In the genomic region with DNA sequence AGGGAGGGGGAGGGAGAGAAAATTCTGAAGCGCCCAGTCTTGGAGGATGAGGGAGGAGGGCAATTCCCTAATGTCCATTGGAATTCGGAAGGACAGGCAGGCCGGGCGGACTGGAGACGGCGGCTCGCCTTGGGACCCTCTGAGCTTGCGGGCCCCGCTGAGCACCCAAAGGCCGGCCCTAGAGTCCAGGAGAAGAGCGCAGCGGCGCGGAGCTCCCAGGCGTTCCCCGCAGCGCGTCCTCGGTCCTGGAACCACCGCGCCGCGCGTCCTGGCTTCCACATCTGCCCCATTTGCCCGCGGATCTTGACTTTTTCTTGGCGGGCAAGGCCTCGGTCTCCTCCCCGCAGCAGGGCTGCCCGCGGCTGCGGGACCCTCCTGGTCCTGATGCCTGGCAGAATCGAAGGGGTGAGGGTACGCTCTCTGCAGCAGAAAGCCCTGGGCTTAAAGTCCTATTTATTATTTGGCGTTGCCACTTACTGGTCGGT, we compare ENCODE assay signal across 10 cellular contexts. TPM values are rescaled to one million over a fixed set of nuclear protein-coding genes. Genes with fewer than 3 reads are reported as not detected.
DNase-seq lines count a peak whose midpoint lies in the region; TF ChIP-seq lines count a peak whose summit lies in the region.
"Had no signal": no experiment of that assay in that cellular context is flagged by ENCODE, and none has a peak within 500 bp of the region (broad histone marks: within the 10 kb centered on the region; RNA-seq: fewer than 3 reads in every experiment).

No MANE protein-coding gene starts in this region.

- H3K27me3 ChIP-seq in ascending aorta = peaks cover 15% of the 10 kb centered on the region
- H3K27me3 ChIP-seq in iPS-15b (ENCODE audit: control insufficient read depth, insufficient read depth, low read length) = peaks cover 70% of the 10 kb centered on the region
- peaks cover 7 to 36% (median 15%) of the 10 kb centered on the region in 3 donors for H3K27me3 ChIP-seq in sigmoid colon

- 4 to 6% methylated on average over 36 of the region's 36 CpGs for WGBS in sigmoid colon, 2 donors

- H3K9me3 ChIP-seq in ascending aorta = peaks cover 0 to 7% of the 10 kb centered on the region in 2 donors
- H3K9me3 ChIP-seq in iPS-15b (ENCODE audit: control insufficient read depth, insufficient read depth, low read length) = peaks cover under 1% of the 10 kb centered on the region
- peaks cover 4 to 6% (median 6%) of the 10 kb centered on the region in 4 donors for H3K9me3 ChIP-seq in sigmoid colon

- peak overlapping the region; percentile 46 to 57 for H3K4me3 ChIP-seq in ascending aorta
- H3K4me3 ChIP-seq in iPS-15b (ENCODE audit: low read depth, low read length) = peak overlapping the region; percentile 87
- peak overlapping the region; percentile 24 to 48 (median 38) for H3K4me3 ChIP-seq in sigmoid colon

- intact Hi-C loops in ascending aorta (cut with DNase I) (no loop called here), sigmoid colon (cut with DNase I) (no loop called here)

- no peak for TF ChIP-seq CTCF in ascending aorta (IDR thresholded peaks at IDR 0.05)
- TF ChIP-seq CTCF in sigmoid colon (IDR thresholded peaks at IDR 0.05) = no peak

- H3K4me1 ChIP-seq in ascending aorta (peaks cover 11 to 15% of the 10 kb centered on the region in 2 donors), iPS-15b (ENCODE audit: control insufficient read depth, insufficient read depth, low read length) (peaks cover 9% of the 10 kb centered on the region), sigmoid colon (peaks cover 0 to 16% (median 15%) of the 10 kb centered on the region in 4 donors)

- H3K27ac ChIP-seq in ascending aorta = no peak overlapping the region
- peak overlapping the region in 1 of 4 donors; percentile 1 for H3K27ac ChIP-seq in sigmoid colon

- peak overlapping the region; percentile 24 for H3K9ac ChIP-seq in iPS-15b (ENCODE audit: low read depth, low read length)

- no peak for TF ChIP-seq POLR2A in sigmoid colon (IDR thresholded peaks at IDR 0.05)

- DNase-seq in EH (ENCODE audit: low read depth) (peak; percentile 59), ascending aorta (ENCODE audit: low spot score in 2 of 2) (no peak), sigmoid colon (no peak), H4 (ENCODE audit: low spot score) (no peak), HuH-7.5 (ENCODE audit: low spot score) (no peak), HCEC 1CT (no peak), NCI-H82 (lab: John Stamatoyannopoulos, UW) (no peak)
- DNase-seq: activated CD8-positive, alpha-beta T cell treated with anti-CD3 and anti-CD28 coated beads, Interleukin-2, amount 10 ng/mL, durations not matched to agents 7 days and 5 days; GF-D8 had no signal

- no peak for TF ChIP-seq EP300 in sigmoid colon (IDR thresholded peaks at IDR 0.05)

- H3K36me3 ChIP-seq in ascending aorta = no peaks in the 10 kb centered on the region
- H3K36me3 ChIP-seq in iPS-15b (ENCODE audit: control insufficient read depth, insufficient read depth, low read length) = no peaks in the 10 kb centered on the region
- H3K36me3 ChIP-seq in sigmoid colon = no peaks in the 10 kb centered on the region

RNA-seq across cellular contexts. Expression of gene MLPH, which starts 0.7 kb away (rescaled TPM):
- 91.0 TPM for total RNA-seq in ascending aorta
- total RNA-seq in sigmoid colon = 10 to 100 TPM in 1 of 4 donors, 1 to 10 TPM in 3; 1.8 to 21.9 (median 4.6) TPM
- 10 to 100 TPM; 45.0 to 79.3 (median 56.2) TPM for polyA plus RNA-seq in sigmoid colon
- total RNA-seq in H4 (2014; rRNA removed; shearing (Covaris generic)) = 7.7 and 9.9 TPM in 2 replicates
- total RNA-seq: activated CD8-positive, alpha-beta T cell treated with anti-CD3 and anti-CD28 coated beads, Interleukin-2, amount 10 ng/mL, durations not matched to agents 7 days and 5 days had no signal
